In genomic region chr19:18594824-18595373, GRCh38 we compare ENCODE assay signal across 8 cellular contexts. TPM values are rescaled to one million over a fixed set of nuclear protein-coding genes. Genes with fewer than 3 reads are reported as not detected.
DNase-seq lines count a peak whose midpoint lies in the region; ATAC-seq and TF ChIP-seq lines count a peak whose summit lies in the region.

No MANE protein-coding gene starts in this region.

- no peak overlapping the region for H2BK5ac ChIP-seq in trophoblast cell (ENCODE audit: low read depth, low read length, poor library complexity)

- H3K14ac ChIP-seq in trophoblast cell (ENCODE audit: low read length), result no peak overlapping the region

- TF ChIP-seq POLR2A in gastroesophageal sphincter (IDR thresholded peaks at IDR 0.05), result no peak

- no peak for TF ChIP-seq EP300 in gastroesophageal sphincter (IDR thresholded peaks at IDR 0.05)

- peak; percentile 46 for DNase-seq in D341Med (ENCODE audit: low spot score)
- DNase-seq in MM.1S, result no peak
- DNase-seq in epithelial cell of esophagus (ENCODE audit: low read depth), result no peak
- no peak for DNase-seq in trophoblast cell
- DNase-seq in NCI-H526 treated with DMSO at 0.1 percent for 48 hours (lab: John Stamatoyannopoulos, UW), result no peak
- DNase-seq in NCI-H2171 treated with DMSO at 0.1 percent for 48 hours (lab: John Stamatoyannopoulos, UW), result no peak

- H3K36me3 ChIP-seq in MM.1S (replicated peaks; ENCODE audit: insufficient read depth, low read length), result 0 out of 2 replicates have a peak, but pooled peaks cover 7% of the 10 kb centered on the region
- peaks cover 4 to 6% of the 10 kb centered on the region in 2 experiments for H3K36me3 ChIP-seq in trophoblast cell (ENCODE audit: control insufficient read depth in 1 of 2, insufficient read depth in 2 of 2, low read length in 2 of 2)
- peaks cover 0 to 20% of the 10 kb centered on the region in 2 donors for H3K36me3 ChIP-seq in gastroesophageal sphincter

- no peak overlapping the region for H3K23ac ChIP-seq in trophoblast cell (ENCODE audit: low read length)

- TF ChIP-seq CTCF in MM.1S (IDR thresholded peaks at IDR 0.05; ENCODE audit: low read length) (no peak), epithelial cell of esophagus (IDR thresholded peaks at IDR 0.05; ENCODE audit: insufficient read depth, low read depth, low read length, missing control alignments) (no peak), gastroesophageal sphincter (IDR thresholded peaks at IDR 0.05) (no peak)

- H3K79me2 ChIP-seq in MM.1S (ENCODE audit: low read length) (peaks cover 11% of the 10 kb centered on the region), trophoblast cell (ENCODE audit: control insufficient read depth, insufficient read depth, low read length, poor library complexity) (no peaks in the 10 kb centered on the region)

- ATAC-seq in HG02973 (IDR thresholded peaks at IDR 0.05; ENCODE audit: unreplicated experiment) (no peak), gastroesophageal sphincter (no peak)

- H2AK5ac ChIP-seq in trophoblast cell (ENCODE audit: low read length), result no peak overlapping the region

- no peaks in the 10 kb centered on the region for H4K20me1 ChIP-seq in MM.1S (ENCODE audit: insufficient read depth, low read length)

- no peak overlapping the region for H4K8ac ChIP-seq in trophoblast cell (ENCODE audit: low read depth, low read length)

- H4K91ac ChIP-seq in trophoblast cell (ENCODE audit: low read depth, low read length), result no peak overlapping the region

- peaks cover under 1% of the 10 kb centered on the region for H3K4me1 ChIP-seq in MM.1S (ENCODE audit: low read length)
- peaks cover 5 to 9% of the 10 kb centered on the region in 2 experiments for H3K4me1 ChIP-seq in trophoblast cell (ENCODE audit: control insufficient read depth in 1 of 2, insufficient read depth in 2 of 2, low read length in 2 of 2)
- peaks cover 2 to 35% (median 15%) of the 10 kb centered on the region in 3 donors for H3K4me1 ChIP-seq in gastroesophageal sphincter

- H2AFZ ChIP-seq in MM.1S (ENCODE audit: low read length), result peak overlapping the region; percentile 65; the same call in 1 of the 2 replicates
- H2AFZ ChIP-seq in trophoblast cell (ENCODE audit: insufficient read depth, low read length, poor library complexity), result no peak overlapping the region

- WGBS in trophoblast cell (ENCODE audit: extremely low coverage, insufficient coverage, insufficient read length), result no CpG with 5 or more reads among the region's 26 CpGs
- 19 to 30% methylated on average over 2 to 13 of the region's 26 CpGs for WGBS in gastroesophageal sphincter (ENCODE audit: low coverage in 1 of 2), 2 donors

- H4K12ac ChIP-seq in trophoblast cell (ENCODE audit: low read depth, low read length), result no peak overlapping the region

- peak overlapping the region; percentile 99 for H3K4me2 ChIP-seq in MM.1S (ENCODE audit: low read depth, low read length)
- peak overlapping the region; percentile 74 for H3K4me2 ChIP-seq in trophoblast cell (ENCODE audit: low read length)

- H3K18ac ChIP-seq in trophoblast cell (ENCODE audit: low read length), result no peak overlapping the region

- H3K27me3 ChIP-seq in MM.1S (replicated peaks; ENCODE audit: insufficient read depth, low read length) (peaks cover 30% of the 10 kb centered on the region), trophoblast cell (ENCODE audit: insufficient read depth, low read length) (no peaks in the 10 kb centered on the region), gastroesophageal sphincter (peaks cover 24% of the 10 kb centered on the region)

- H3K27ac ChIP-seq in MM.1S (ENCODE audit: low read length) (no peak overlapping the region), trophoblast cell (ENCODE audit: low read depth, low read length) (no peak overlapping the region), gastroesophageal sphincter (peak overlapping the region in 1 of 4 donors; percentile 67)

- no peaks in the 10 kb centered on the region for H3K9me2 ChIP-seq in MM.1S (replicated peaks; ENCODE audit: insufficient read depth, low read length)

- H3K9ac ChIP-seq in MM.1S (ENCODE audit: low read length) (peak overlapping the region; percentile 38; the same call in 1 of the 2 replicates), trophoblast cell (ENCODE audit: low read length) (no peak overlapping the region)

- H2BK12ac ChIP-seq in trophoblast cell (ENCODE audit: low read length), result no peak overlapping the region

- H3K9me3 ChIP-seq in MM.1S (replicated peaks; ENCODE audit: insufficient read depth, low read length) (no peaks in the 10 kb centered on the region), trophoblast cell (ENCODE audit: insufficient read depth, low read depth, low read length) (peaks cover 4% of the 10 kb centered on the region), gastroesophageal sphincter (no peaks in the 10 kb centered on the region)

- H3K4me3 ChIP-seq in MM.1S (ENCODE audit: low read length) (peak overlapping the region; percentile 55), epithelial cell of esophagus (ENCODE audit: low read length) (peak overlapping the region; percentile 26), trophoblast cell (ENCODE audit: low read depth, low read length) (no peak overlapping the region), gastroesophageal sphincter (peak overlapping the region in 1 of 2 donors; percentile 47)

- no peak overlapping the region for H2BK120ac ChIP-seq in trophoblast cell (ENCODE audit: insufficient read depth, low read length, poor library complexity)

- H3F3A ChIP-seq in MM.1S (ENCODE audit: insufficient read depth, low read length), result peaks cover 4% of the 10 kb centered on the region

- H3K4ac ChIP-seq in trophoblast cell (ENCODE audit: low read depth, low read length), result no peak overlapping the region

- peaks cover 3% of the 10 kb centered on the region for H3K79me1 ChIP-seq in trophoblast cell (ENCODE audit: low read length)

RNA-seq across cellular contexts. Expression of gene REX1BD, which starts 6.3 kb away (rescaled TPM):
- 64.9 and 69.3 TPM in 2 replicates for polyA plus RNA-seq in trophoblast cell (2013)
- 10 to 100 TPM; 64.8 to 72.6 (median 68.6) TPM for total RNA-seq in gastroesophageal sphincter

RNA-seq across cellular contexts. Expression of gene CRLF1, which starts 11.7 kb away (rescaled TPM):
- 1.5 and 2.6 TPM in 2 replicates for polyA plus RNA-seq in trophoblast cell (2013)
- total RNA-seq in gastroesophageal sphincter, result 10 to 100 TPM; 10.9 to 67.4 (median 42.7) TPM

RNA-seq across cellular contexts. Expression of gene TMEM59L, which starts 17.8 kb away (rescaled TPM):
- 0.50 and 0.56 TPM in 2 replicates for polyA plus RNA-seq in trophoblast cell (2013)
- 1 to 10 TPM in 3 of 4 donors, under 1 TPM in 1; 0.96 to 4.0 (median 2.0) TPM for total RNA-seq in gastroesophageal sphincter

RNA-seq across cellular contexts. Expression of gene UBA52, which starts 23.2 kb away (rescaled TPM):
- polyA plus RNA-seq in trophoblast cell (2013), result 1,411 and 1,415 TPM in 2 replicates
- 100 to 1,000 TPM; 371 to 644 (median 574) TPM for total RNA-seq in gastroesophageal sphincter

RNA-seq across cellular contexts. Expression of gene KXD1, which starts 37.2 kb away (rescaled TPM):
- 112 and 120 TPM in 2 replicates for polyA plus RNA-seq in trophoblast cell (2013)
- 100 to 1,000 TPM; 130 to 137 (median 135) TPM for total RNA-seq in gastroesophageal sphincter
